8 cellular contexts compared by ENCODE assay signal in genomic region chr3:3015472-3016089, GRCh38.
DNase-seq lines count a peak whose midpoint lies in the region; ATAC-seq and TF ChIP-seq lines count a peak whose summit lies in the region.

No MANE protein-coding gene starts in this region.

- peak overlapping the region; percentile 50 to 77 (median 76) for H3K27ac Mint-ChIP-seq in nephron
- H3K27ac Mint-ChIP-seq in activated naive CD4-positive, alpha-beta T cell treated with anti-CD3 and anti-CD28 coated beads, Interleukin-2, amount 10 ng/mL, durations not matched to agents 7 days and 5 days, result no peak overlapping the region

- peaks cover 48% of the 10 kb centered on the region for H3K4me1 Mint-ChIP-seq in nephron
- no peaks in the 10 kb centered on the region for H3K4me1 Mint-ChIP-seq in activated naive CD4-positive, alpha-beta T cell treated with anti-CD3 and anti-CD28 coated beads, Interleukin-2, amount 10 ng/mL, durations not matched to agents 7 days and 5 days

- no peak overlapping the region for H3K4me3 Mint-ChIP-seq in nephron
- no peak overlapping the region for H3K4me3 Mint-ChIP-seq in activated naive CD4-positive, alpha-beta T cell treated with anti-CD3 and anti-CD28 coated beads, Interleukin-2, amount 10 ng/mL, durations not matched to agents 7 days and 5 days

- TF ChIP-seq CTCF in nephron (IDR thresholded peaks at IDR 0.05; ENCODE audit: unreplicated experiment in 3 of 3), result peak; percentile 77 to 82 (median 82)

- no peaks in the 10 kb centered on the region for H3K9me3 Mint-ChIP-seq in nephron
- no peaks in the 10 kb centered on the region for H3K9me3 Mint-ChIP-seq in activated naive CD4-positive, alpha-beta T cell treated with anti-CD3 and anti-CD28 coated beads, Interleukin-2, amount 10 ng/mL, durations not matched to agents 7 days and 5 days

- no peaks in the 10 kb centered on the region for H3K36me3 Mint-ChIP-seq in nephron (ENCODE audit: low read depth)
- H3K36me3 Mint-ChIP-seq in activated naive CD4-positive, alpha-beta T cell treated with anti-CD3 and anti-CD28 coated beads, Interleukin-2, amount 10 ng/mL, durations not matched to agents 7 days and 5 days, result no peaks in the 10 kb centered on the region

- CTCF ChIA-PET in activated naive CD4-positive, alpha-beta T cell treated with anti-CD3 and anti-CD28 coated beads, Interleukin-2, amount 10 ng/mL, durations not matched to agents 7 days and 5 days (lab: Charles Lee), result no interaction called here

- no peaks in the 10 kb centered on the region for H3K27me3 Mint-ChIP-seq in nephron (ENCODE audit: low read depth)
- peaks cover 3% of the 10 kb centered on the region for H3K27me3 Mint-ChIP-seq in activated naive CD4-positive, alpha-beta T cell treated with anti-CD3 and anti-CD28 coated beads, Interleukin-2, amount 10 ng/mL, durations not matched to agents 7 days and 5 days

- DNase-seq in NCI-H2107 (lab: John Stamatoyannopoulos, UW), result peak; percentile 6
- peak; percentile 70 for DNase-seq in cerebellum (ENCODE audit: low spot score)
- no peak for DNase-seq in HPDE6-E6E7 (ENCODE audit: extremely low spot score)
- DNase-seq in posterior vena cava (ENCODE audit: low spot score), result no peak
- no peak for DNase-seq in activated naive CD4-positive, alpha-beta T cell treated with anti-CD3 and anti-CD28 coated beads, Interleukin-2, amount 10 ng/mL, durations not matched to agents 7 days and 5 days

- no peak for TF ChIP-seq POLR2A in GM18505 (IDR thresholded peaks at IDR 0.05; ENCODE audit: borderline replicate concordance, extremely low read depth, insufficient read depth, insufficient read length)

- intact Hi-C loops in posterior vena cava (cut with DNase I), result no loop called here

- ATAC-seq in GM18505 (IDR thresholded peaks at IDR 0.05; ENCODE audit: unreplicated experiment) (peak; percentile 90), HG02678 (IDR thresholded peaks at IDR 0.05; ENCODE audit: unreplicated experiment) (peak; percentile 56)

Comparison
In these comparisons a context has a peak if more than half of its experiments do, and no peak if none do; other contexts are left out.
1. DNase-seq: peak in NCI-H2107 (single experiment) and cerebellum (single experiment); none in HPDE6-E6E7 (single experiment), posterior vena cava (single experiment) and activated naive CD4-positive, alpha-beta T cell treated with anti-CD3 and anti-CD28 coated beads, Interleukin-2, amount 10 ng/mL, durations not matched to agents 7 days and 5 days (single experiment).